8 cellular contexts compared by ENCODE assay signal in the genomic region with DNA sequence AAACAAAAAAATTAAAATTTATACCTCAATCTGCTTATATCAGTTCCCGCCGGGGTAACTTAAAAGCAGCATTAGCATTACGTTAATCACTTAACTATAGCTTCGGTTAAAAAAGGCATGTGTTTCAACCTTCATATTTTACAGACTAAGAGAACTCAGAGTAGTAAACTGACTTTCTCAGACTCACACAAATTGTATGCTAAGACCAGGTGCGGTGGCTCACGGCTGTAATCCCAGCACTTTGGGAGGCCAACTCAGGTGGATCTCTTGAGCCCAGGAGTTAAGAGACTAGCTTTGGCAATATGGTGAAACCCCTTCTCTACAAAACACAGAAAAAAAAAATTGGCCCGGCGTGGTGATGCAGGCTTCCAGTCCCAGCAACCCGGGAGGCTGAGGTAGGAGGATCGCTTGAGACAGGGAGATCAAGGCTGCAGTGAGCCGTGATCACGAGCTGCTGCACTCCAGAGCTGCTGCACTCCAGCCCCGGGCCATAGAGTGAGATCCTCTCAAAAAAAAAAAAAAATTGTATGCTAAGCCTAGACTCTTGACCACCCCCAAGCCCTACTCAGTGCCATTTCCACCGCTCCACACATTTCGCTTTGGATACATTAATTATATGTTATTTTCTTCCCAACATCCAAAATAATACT. TPM values are rescaled to one million over a fixed set of nuclear protein-coding genes. Genes with fewer than 3 reads are reported as not detected.
DNase-seq lines count a peak whose midpoint lies in the region; ATAC-seq and TF ChIP-seq lines count a peak whose summit lies in the region.

No MANE protein-coding gene starts in this region.

- H3K79me2 ChIP-seq in MM.1S (ENCODE audit: low read length): peaks cover 66% of the 10 kb centered on the region

- H3K9me3 ChIP-seq in ES-I3 (ENCODE audit: control insufficient read depth, insufficient read depth, low read length): no peaks in the 10 kb centered on the region
- H3K9me3 ChIP-seq in neutrophil: no peaks in the 10 kb centered on the region
- H3K9me3 ChIP-seq in MM.1S (replicated peaks; ENCODE audit: insufficient read depth, low read length): no peaks in the 10 kb centered on the region

- intact Hi-C loops in dorsolateral prefrontal cortex (cut with DNase I): loop anchor here (5.0 to 10.0 kb wide), 6 partner anchors 63 to 1516 kb away; a partner anchor contains a TSS

- no peak overlapping the region for H3K4me2 ChIP-seq in MM.1S (ENCODE audit: low read depth, low read length)

- no peak overlapping the region for H2AFZ ChIP-seq in MM.1S (ENCODE audit: low read length)

- H3K36me3 ChIP-seq in ES-I3 (ENCODE audit: insufficient read depth, low read length): no peaks in the 10 kb centered on the region
- no peaks in the 10 kb centered on the region for H3K36me3 ChIP-seq in neutrophil
- no peaks in the 10 kb centered on the region for H3K36me3 ChIP-seq in MM.1S (replicated peaks; ENCODE audit: insufficient read depth, low read length)

- no peak for ATAC-seq in HG02642 (IDR thresholded peaks at IDR 0.05; ENCODE audit: poor library complexity, unreplicated experiment)
- ATAC-seq in HG02973 (IDR thresholded peaks at IDR 0.05; ENCODE audit: unreplicated experiment): no peak

- H3K4me3 ChIP-seq in dorsolateral prefrontal cortex: peak overlapping the region; percentile 26 to 99 (median 90)
- peak overlapping the region; percentile 88 to 95 for H3K4me3 ChIP-seq in neutrophil (ENCODE audit: low read depth in 1 of 2, low read length in 1 of 2)
- H3K4me3 ChIP-seq in MM.1S (ENCODE audit: low read length): no peak overlapping the region

- peak; percentile 64 for DNase-seq in OCI-M1 (lab: John Stamatoyannopoulos, UW)
- DNase-seq in dorsolateral prefrontal cortex: no peak
- DNase-seq in NCI-H345 (lab: John Stamatoyannopoulos, UW): no peak
- DNase-seq in MM.1S: no peak

- TF ChIP-seq CTCF in dorsolateral prefrontal cortex (IDR thresholded peaks at IDR 0.05 in 54 of 56, conservative IDR thresholded peaks at IDR 0.05 in 2 of 56; ENCODE audit: low read depth in 1 of 56, partially characterized antibody in 56 of 56) (no peak), neutrophil (IDR thresholded peaks at IDR 0.05) (no peak), MM.1S (IDR thresholded peaks at IDR 0.05; ENCODE audit: low read length) (no peak)

- H4K20me1 ChIP-seq in MM.1S (ENCODE audit: insufficient read depth, low read length): no peaks in the 10 kb centered on the region

- peak overlapping the region in 9 of 59 donors; percentile 3 to 99 (median 44) for H3K27ac ChIP-seq in dorsolateral prefrontal cortex
- peak overlapping the region; percentile 94 for H3K27ac ChIP-seq in neutrophil
- no peak overlapping the region for H3K27ac ChIP-seq in MM.1S (ENCODE audit: low read length)

- no peaks in the 10 kb centered on the region for H3K9me2 ChIP-seq in MM.1S (replicated peaks; ENCODE audit: insufficient read depth, low read length)

- H3K9ac ChIP-seq in ES-I3 (ENCODE audit: low read depth, low read length) (peak overlapping the region; percentile 98), MM.1S (ENCODE audit: low read length) (no peak overlapping the region)

- peaks cover 7% of the 10 kb centered on the region for H3F3A ChIP-seq in MM.1S (ENCODE audit: insufficient read depth, low read length)

- H3K27me3 ChIP-seq in dorsolateral prefrontal cortex (no peaks in the 10 kb centered on the region), neutrophil (no peaks in the 10 kb centered on the region), MM.1S (replicated peaks; ENCODE audit: insufficient read depth, low read length) (no peaks in the 10 kb centered on the region)

- peaks cover 20% of the 10 kb centered on the region for H3K4me1 ChIP-seq in ES-I3 (ENCODE audit: insufficient read depth, low read length)
- peaks cover 82 to 84% of the 10 kb centered on the region in 2 experiments for H3K4me1 ChIP-seq in neutrophil (ENCODE audit: control insufficient read depth in 1 of 2, insufficient read depth in 1 of 2, low read depth in 1 of 2, low read length in 1 of 2)
- peaks cover 7% of the 10 kb centered on the region for H3K4me1 ChIP-seq in MM.1S (ENCODE audit: low read length)

RNA-seq across cellular contexts. Expression of a gene that starts 2.4 kb away (rescaled TPM):
- total RNA-seq in dorsolateral prefrontal cortex: 10 to 100 TPM; 43.5 to 94.0 (median 69.3) TPM
